1 cellular context compared by ENCODE assay signal in the genomic region with DNA sequence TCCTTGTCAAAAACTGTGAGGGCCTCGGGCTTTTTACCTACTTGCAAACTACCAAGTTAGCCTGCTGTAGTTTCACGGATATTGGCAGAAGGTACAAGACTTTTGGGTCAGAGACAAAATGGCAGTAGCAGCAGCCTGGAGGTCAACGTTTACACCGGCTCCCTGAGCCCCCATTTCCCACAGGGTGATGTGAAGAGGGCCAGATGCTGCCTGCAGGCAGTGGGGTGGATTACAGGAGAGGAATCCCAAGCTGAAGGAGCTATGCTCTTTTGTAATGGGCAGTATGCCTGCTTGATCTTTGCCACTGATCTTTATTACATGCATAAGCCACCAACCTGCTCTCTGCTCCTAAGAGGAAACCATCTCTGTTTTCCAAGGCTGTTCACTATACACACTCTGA.
TF ChIP-seq lines count a peak whose summit lies in the region.

No MANE protein-coding gene starts in this region.

TF ChIP-seq in H1, 55 proteins besides CTCF, POLR2A, EP300 and RAD21:
- TF ChIP-seq SP2 (IDR thresholded peaks at IDR 0.05; ENCODE audit: low read length), result no peak
- TF ChIP-seq TCF12 (IDR thresholded peaks at IDR 0.05; ENCODE audit: low read depth, low read length), result 0 out of 2 replicates have a peak, but pooled peaks have one; percentile 5
- TF ChIP-seq SP1 (IDR thresholded peaks at IDR 0.05; ENCODE audit: low read depth, low read length), result 0 out of 2 replicates have a peak, but pooled peaks have one; percentile 38
- TF ChIP-seq YY1 (IDR thresholded peaks at IDR 0.05; ENCODE audit: low read depth, low read length), result peak; percentile 74
- TF ChIP-seq KDM4A (IDR thresholded peaks at IDR 0.05; ENCODE audit: low read depth, low read length, severe bottlenecking), result no peak
